In the genomic region with DNA sequence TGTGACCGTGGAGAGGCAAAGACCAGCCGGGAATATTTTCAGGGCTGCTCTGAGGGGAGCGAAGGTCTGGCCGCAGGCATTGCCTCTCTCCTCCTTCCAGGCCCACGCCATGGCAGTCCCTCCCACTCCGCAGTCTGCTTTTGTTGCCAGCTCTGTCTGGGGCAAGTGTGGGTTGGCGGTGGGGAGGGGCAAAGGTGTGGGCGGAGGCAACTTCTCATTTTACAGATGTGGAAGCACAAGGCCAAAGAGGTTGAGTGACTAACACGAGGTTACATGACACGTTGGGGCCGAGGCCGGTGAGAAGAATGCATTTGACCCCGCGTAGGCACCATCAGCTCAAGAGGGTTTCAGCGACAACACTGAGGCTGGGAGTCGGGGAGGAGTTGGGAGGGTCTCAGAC, we compare ENCODE assay signal across 1 cellular context.
TF ChIP-seq lines count a peak whose summit lies in the region.

No MANE protein-coding gene starts in this region.

TF ChIP-seq in endothelial cell of umbilical vein, 7 proteins besides CTCF, POLR2A, EP300 and RAD21 (continued from another document):
- TF ChIP-seq EZH2 (IDR thresholded peaks at IDR 0.05; ENCODE audit: borderline replicate concordance, low read depth, low read length, severe bottlenecking) (no peak), MAX (IDR thresholded peaks at IDR 0.05; ENCODE audit: insufficient read depth, insufficient read length) (no peak), FOS (IDR thresholded peaks at IDR 0.05; ENCODE audit: borderline replicate concordance, insufficient read depth, low read length) (no peak), GATA2 (IDR thresholded peaks at IDR 0.05; ENCODE audit: insufficient read depth, insufficient read length, low read depth, low read length) (no peak), JUN (IDR thresholded peaks at IDR 0.05; ENCODE audit: borderline replicate concordance, insufficient read depth, insufficient read length, low read depth) (no peak), POLR2AphosphoS5 (IDR thresholded peaks at IDR 0.05; ENCODE audit: insufficient read depth, low read depth, low read length) (no peak)
